ENCODE assay signal across 19 cellular contexts in the genomic region with DNA sequence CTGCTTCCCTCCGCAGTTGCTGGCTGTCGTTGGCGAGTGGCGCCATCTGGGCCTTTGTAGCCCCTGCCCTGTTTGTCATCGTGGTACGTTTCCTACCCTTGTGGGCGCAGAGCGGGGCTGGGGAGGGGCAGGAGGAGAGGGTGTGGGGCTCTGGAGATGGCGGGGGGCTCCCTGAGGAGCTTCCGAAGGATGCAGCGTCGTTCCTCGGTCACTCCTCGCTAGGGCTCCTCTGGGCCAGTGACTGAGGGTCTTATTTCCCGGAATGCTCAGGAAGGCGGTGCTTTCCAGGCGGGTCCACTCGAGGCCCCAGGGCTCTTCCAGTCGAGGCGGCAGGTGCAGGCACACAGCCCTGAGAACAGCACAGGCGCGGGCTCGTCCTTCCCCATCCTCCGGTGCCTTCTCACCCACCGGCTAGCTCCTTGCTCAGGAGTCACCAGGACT.
DNase-seq lines count a peak whose midpoint lies in the region; ATAC-seq, FAIRE-seq and TF ChIP-seq lines count a peak whose summit lies in the region.
"Had no signal": no experiment of that assay in that cellular context is flagged by ENCODE, and none has a peak within 500 bp of the region (broad histone marks: within the 10 kb centered on the region; RNA-seq: fewer than 3 reads in every experiment).

No MANE protein-coding gene starts in this region.

- FAIRE-seq in H1 (lab: Jason Lieb, UNC): no peak
- FAIRE-seq: D721Med, GM12891, GM19239 had no signal

- H3K23me2 ChIP-seq in H1 (ENCODE audit: low read depth, low read length): no peaks in the 10 kb centered on the region

- H3K27ac ChIP-seq in H1 (ENCODE audit: low read depth, low read length) (no peak overlapping the region), sigmoid colon (no peak overlapping the region), foreskin keratinocyte (no peak overlapping the region), RWPE1 (no peak overlapping the region)
- H3K27ac ChIP-seq in naive thymus-derived CD4-positive, alpha-beta T cell (ENCODE audit: low read depth, low read length): no peak overlapping the region
- H3K27ac ChIP-seq: BLaER1 treated with 17β-estradiol and CSF1 and Interleukin-3, amounts not matched to agents 10 nM and 100 nM; KMS-11 had no signal

- no peaks in the 10 kb centered on the region for H3K4me1 Mint-ChIP-seq in natural killer cell treated with Interleukin-12 subunit alpha and Interleukin-12 subunit beta and Interleukin-15 and Interleukin-18, amount 100 ng/mL, for 72 hours (ENCODE audit: low read depth in 2 of 2)
- H3K4me1 Mint-ChIP-seq in natural killer cell: no peaks in the 10 kb centered on the region
- H3K4me1 Mint-ChIP-seq in naive thymus-derived CD4-positive, alpha-beta T cell: no peaks in the 10 kb centered on the region
- H3K4me1 Mint-ChIP-seq: CD8-positive, alpha-beta memory T cell had no signal

- no peaks in the 10 kb centered on the region for H3K9me3 Mint-ChIP-seq in natural killer cell treated with Interleukin-12 subunit alpha and Interleukin-12 subunit beta and Interleukin-15 and Interleukin-18, amount 100 ng/mL, for 72 hours
- no peaks in the 10 kb centered on the region for H3K9me3 Mint-ChIP-seq in natural killer cell
- H3K9me3 Mint-ChIP-seq in naive thymus-derived CD4-positive, alpha-beta T cell: no peaks in the 10 kb centered on the region
- H3K9me3 Mint-ChIP-seq: CD8-positive, alpha-beta memory T cell had no signal

- TF ChIP-seq CTCF in natural killer cell (IDR thresholded peaks at IDR 0.05) (no peak), H1 (IDR thresholded peaks at IDR 0.05; ENCODE audit: control extremely low read depth in 1 of 3, insufficient read depth in 1 of 3, low read depth in 1 of 3, low read length in 3 of 3) (peak in 1 of 3 experiments; percentile 3; a peak in 1 of 4 replicates), sigmoid colon (IDR thresholded peaks at IDR 0.05) (no peak), foreskin keratinocyte (conservative IDR thresholded peaks at IDR 0.05) (no peak), RWPE1 (conservative IDR thresholded peaks at IDR 0.05; ENCODE audit: low read depth) (no peak)

- H2BK12ac ChIP-seq in H1 (ENCODE audit: low read depth, low read length): no peak overlapping the region

- no peak for TF ChIP-seq RAD21 in H1 (IDR thresholded peaks at IDR 0.05 in 1 of 2, conservative IDR thresholded peaks at IDR 0.05 in 1 of 2; ENCODE audit: low read depth in 2 of 2, low read length in 2 of 2)

- H4K20me1 ChIP-seq in H1 (replicated peaks in 1 of 2; ENCODE audit: control insufficient read depth in 1 of 2, insufficient read depth in 2 of 2, low read length in 2 of 2): no peaks in the 10 kb centered on the region
- H4K20me1 ChIP-seq: BLaER1 treated with 17β-estradiol and CSF1 and Interleukin-3, amounts not matched to agents 10 nM and 100 nM had no signal

- H3K9me3 ChIP-seq in H1 (ENCODE audit: insufficient read depth in 2 of 2, low read depth in 1 of 2, low read length in 1 of 2) (no peaks in the 10 kb centered on the region), sigmoid colon (no peaks in the 10 kb centered on the region)
- H3K9me3 ChIP-seq in naive thymus-derived CD4-positive, alpha-beta T cell (ENCODE audit: control insufficient read depth in 2 of 3, low read length in 3 of 3): no peaks in the 10 kb centered on the region
- H3K9me3 ChIP-seq: BLaER1 treated with 17β-estradiol and CSF1 and Interleukin-3, amounts not matched to agents 10 nM and 100 nM had no signal

- H3K4ac ChIP-seq in H1 (replicated peaks; ENCODE audit: insufficient read length, low read depth, low read length): no peak overlapping the region

- no peak overlapping the region for H3K18ac ChIP-seq in H1 (ENCODE audit: extremely low read depth, low read length)

- TF ChIP-seq POLR2A in H1 (IDR thresholded peaks at IDR 0.05; ENCODE audit: control extremely low read depth in 1 of 2, low read depth in 2 of 2, low read length in 2 of 2): no peak
- no peak for TF ChIP-seq POLR2A in sigmoid colon (IDR thresholded peaks at IDR 0.05)

- H2BK120ac ChIP-seq in H1 (replicated peaks; ENCODE audit: low read depth, low read length): no peak overlapping the region

- H3K36me3 ChIP-seq in H1 (ENCODE audit: control insufficient read depth in 2 of 4, insufficient read depth in 4 of 4, low read length in 3 of 4): no peaks in the 10 kb centered on the region; a peak in 1 of 8 replicates
- peaks cover 0 to 14% (median 0%) of the 10 kb centered on the region in 4 donors for H3K36me3 ChIP-seq in sigmoid colon
- no peaks in the 10 kb centered on the region for H3K36me3 ChIP-seq in naive thymus-derived CD4-positive, alpha-beta T cell (ENCODE audit: control insufficient read depth in 2 of 3, insufficient read depth in 3 of 3, low read length in 3 of 3)

- H2AFZ ChIP-seq in H1 (ENCODE audit: low read length): no peak overlapping the region

- intact Hi-C loops in natural killer cell (cut with micrococcal nuclease): no loop called here
- intact Hi-C loops in sigmoid colon (cut with DNase I): no loop called here
- intact Hi-C loops in naive thymus-derived CD4-positive, alpha-beta T cell (cut with micrococcal nuclease): no loop called here

- H2AK5ac ChIP-seq in H1 (ENCODE audit: low read depth, low read length): no peak overlapping the region

- H2BK15ac ChIP-seq in H1 (ENCODE audit: low read length): no peak overlapping the region

- H3K4me3 Mint-ChIP-seq in natural killer cell treated with Interleukin-12 subunit alpha and Interleukin-12 subunit beta and Interleukin-15 and Interleukin-18, amount 100 ng/mL, for 72 hours: no peak overlapping the region
- no peak overlapping the region for H3K4me3 Mint-ChIP-seq in natural killer cell
- H3K4me3 Mint-ChIP-seq in naive thymus-derived CD4-positive, alpha-beta T cell: no peak overlapping the region
- H3K4me3 Mint-ChIP-seq: CD8-positive, alpha-beta memory T cell had no signal

- no peak overlapping the region for H3K27ac Mint-ChIP-seq in natural killer cell treated with Interleukin-12 subunit alpha and Interleukin-12 subunit beta and Interleukin-15 and Interleukin-18, amount 100 ng/mL, for 72 hours
- no peak overlapping the region for H3K27ac Mint-ChIP-seq in natural killer cell
- H3K27ac Mint-ChIP-seq in naive thymus-derived CD4-positive, alpha-beta T cell: no peak overlapping the region
- H3K27ac Mint-ChIP-seq: CD8-positive, alpha-beta memory T cell had no signal

- H3K56ac ChIP-seq in H1 (replicated peaks; ENCODE audit: insufficient read length, low read depth, low read length): no peak overlapping the region

- H2BK20ac ChIP-seq in H1 (ENCODE audit: low read length): no peak overlapping the region

- H3K36me3 Mint-ChIP-seq in natural killer cell treated with Interleukin-12 subunit alpha and Interleukin-12 subunit beta and Interleukin-15 and Interleukin-18, amount 100 ng/mL, for 72 hours: no peaks in the 10 kb centered on the region
- no peaks in the 10 kb centered on the region for H3K36me3 Mint-ChIP-seq in natural killer cell
- no peaks in the 10 kb centered on the region for H3K36me3 Mint-ChIP-seq in naive thymus-derived CD4-positive, alpha-beta T cell
- H3K36me3 Mint-ChIP-seq: CD8-positive, alpha-beta memory T cell had no signal

- peak; percentile 51 for DNase-seq in natural killer cell treated with Interleukin-12 subunit alpha and Interleukin-12 subunit beta and Interleukin-15 and Interleukin-18, amount 100 ng/mL, for 72 hours (ENCODE audit: low spot score)
- no peak for DNase-seq in natural killer cell
- no peak for DNase-seq in H1 (ENCODE audit: low read depth in 1 of 2, low spot score in 2 of 2)
- peak; percentile 59 for DNase-seq in sigmoid colon
- DNase-seq in foreskin keratinocyte: no peak
- DNase-seq in RWPE1 (ENCODE audit: low spot score): no peak
- no peak for DNase-seq in naive thymus-derived CD4-positive, alpha-beta T cell
- DNase-seq: CD8-positive, alpha-beta memory T cell; MV-4-11; NCI-H187; NCI-H2107; NCI-H510A; NCI-H748 treated with DMSO at 0.1 percent for 48 hours; OCI-M1 had no signal

- no peak for TF ChIP-seq EP300 in H1 (IDR thresholded peaks at IDR 0.05; ENCODE audit: borderline replicate concordance in 1 of 2, low read depth in 2 of 2, low read length in 2 of 2)
- no peak for TF ChIP-seq EP300 in sigmoid colon (IDR thresholded peaks at IDR 0.05)

- CTCF ChIA-PET in H1 (lab: Charles Lee; ENCODE audit: partially characterized antibody) (interaction anchor here (0.8 to 15.0 kb wide), 4 partner anchors 14 to 103 kb away, joined by 3 to 196 read pairs (median 4); no protein-coding TSS in a partner anchor), RWPE1 (lab: Yijun Ruan, JAX) (no interaction called here)
- CTCF ChIA-PET in naive thymus-derived CD4-positive, alpha-beta T cell (lab: Charles Lee): no interaction called here

- H4K8ac ChIP-seq in H1 (ENCODE audit: extremely low read depth, insufficient read depth, low read length): no peak overlapping the region

- no peak overlapping the region for H4K91ac ChIP-seq in H1 (replicated peaks; ENCODE audit: insufficient read length, low read length)

- no peaks in the 10 kb centered on the region for H3K79me1 ChIP-seq in H1 (ENCODE audit: low read depth, low read length)

- H3K79me2 ChIP-seq in H1 (ENCODE audit: control insufficient read depth in 1 of 2, insufficient read depth in 2 of 2, low read length in 2 of 2): no peaks in the 10 kb centered on the region

- no peak overlapping the region for H3K23ac ChIP-seq in H1 (ENCODE audit: insufficient read length)

- H3K27me3 ChIP-seq in H1 (replicated peaks in 1 of 4; ENCODE audit: control insufficient read depth in 3 of 4, extremely low read depth in 1 of 4, insufficient read depth in 3 of 4, low read length in 3 of 4): no peaks in the 10 kb centered on the region; a peak in 1 of 7 replicates
- H3K27me3 ChIP-seq in sigmoid colon: no peaks in the 10 kb centered on the region
- H3K27me3 ChIP-seq in foreskin keratinocyte: no peaks in the 10 kb centered on the region
- no peaks in the 10 kb centered on the region for H3K27me3 ChIP-seq in naive thymus-derived CD4-positive, alpha-beta T cell (ENCODE audit: control insufficient read depth in 2 of 2, insufficient read depth in 2 of 2, low read length in 2 of 2)
- H3K27me3 ChIP-seq: BLaER1 treated with 17β-estradiol and CSF1 and Interleukin-3, amounts not matched to agents 10 nM and 100 nM had no signal

- no peak overlapping the region for H2BK5ac ChIP-seq in H1 (ENCODE audit: low read depth, low read length)

- no peak overlapping the region for H3K4me2 ChIP-seq in H1 (ENCODE audit: insufficient read depth in 1 of 2, low read depth in 2 of 2, low read length in 2 of 2)
- H3K4me2 ChIP-seq: BLaER1 treated with 17β-estradiol and CSF1 and Interleukin-3, amounts not matched to agents 10 nM and 100 nM; KMS-11 had no signal

- no peak overlapping the region for H3K14ac ChIP-seq in H1 (ENCODE audit: insufficient read length)

- H3K4me3 ChIP-seq in H1 (ENCODE audit: extremely low read depth in 1 of 4, insufficient read depth in 2 of 4, low read depth in 3 of 4, low read length in 4 of 4) (no peak overlapping the region), sigmoid colon (no peak overlapping the region)
- no peak overlapping the region for H3K4me3 ChIP-seq in naive thymus-derived CD4-positive, alpha-beta T cell (ENCODE audit: low read length)
- H3K4me3 ChIP-seq: BLaER1 treated with 17β-estradiol and CSF1 and Interleukin-3, amounts not matched to agents 10 nM and 100 nM had no signal

- H3K9ac ChIP-seq in H1 (replicated peaks in 1 of 4; ENCODE audit: extremely low read depth in 1 of 4, low read depth in 3 of 4, low read length in 3 of 4): no peak overlapping the region
- H3K9ac ChIP-seq: BLaER1 treated with 17β-estradiol and CSF1 and Interleukin-3, amounts not matched to agents 10 nM and 100 nM; KMS-11 had no signal

- H4K5ac ChIP-seq in H1 (ENCODE audit: insufficient read length, low read depth, low read length): no peak overlapping the region

- 91% methylated on average over 19 of the region's 25 CpGs; no CpG with 5 or more reads in 1 of the 2 experiments for WGBS in H1 (ENCODE audit: extremely low coverage in 1 of 2, insufficient coverage in 1 of 2, insufficient read length in 1 of 2, insufficient replicate concordance in 2 of 2, low coverage in 1 of 2, low lambda C conversion rate in 2 of 2, missing lambda C conversion rate in 1 of 2), 2 experiments
- 87 to 88% methylated on average over 25 of the region's 25 CpGs for WGBS in sigmoid colon, 2 donors

- ATAC-seq in natural killer cell treated with Interleukin-12 subunit alpha and Interleukin-12 subunit beta and Interleukin-15 and Interleukin-18, amount 100 ng/mL, for 72 hours: no peak
- ATAC-seq in natural killer cell (no peak), foreskin keratinocyte (no peak)
- no peak for ATAC-seq in naive thymus-derived CD4-positive, alpha-beta T cell

- H3K27me3 Mint-ChIP-seq in natural killer cell treated with Interleukin-12 subunit alpha and Interleukin-12 subunit beta and Interleukin-15 and Interleukin-18, amount 100 ng/mL, for 72 hours: no peaks in the 10 kb centered on the region
- peaks cover 0 to 5% of the 10 kb centered on the region in 2 donors for H3K27me3 Mint-ChIP-seq in natural killer cell (ENCODE audit: low read depth in 2 of 2)
- peaks cover 0 to 4% (median 0%) of the 10 kb centered on the region in 5 donors for H3K27me3 Mint-ChIP-seq in naive thymus-derived CD4-positive, alpha-beta T cell

- peaks cover 0 to 3% (median 3%) of the 10 kb centered on the region in 4 experiments; a peak in 4 of 7 replicates for H3K4me1 ChIP-seq in H1 (replicated peaks in 1 of 4; ENCODE audit: control insufficient read depth in 3 of 4, insufficient read depth in 4 of 4, low read length in 3 of 4)
- H3K4me1 ChIP-seq in sigmoid colon: peaks cover 0 to 10% (median 6%) of the 10 kb centered on the region in 4 donors
- no peaks in the 10 kb centered on the region for H3K4me1 ChIP-seq in foreskin keratinocyte
- H3K4me1 ChIP-seq in naive thymus-derived CD4-positive, alpha-beta T cell (ENCODE audit: control insufficient read depth in 2 of 2, insufficient read depth in 2 of 2, low read length in 2 of 2): no peaks in the 10 kb centered on the region

- POLR2A ChIA-PET in H1 (lab: Charles Lee; ENCODE audit: partially characterized antibody): no interaction called here
- POLR2A ChIA-PET in RWPE1 (lab: Yijun Ruan, JAX; ENCODE audit: low non-redundant PET): no interaction called here
- POLR2A ChIA-PET in naive thymus-derived CD4-positive, alpha-beta T cell (lab: Charles Lee): no interaction called here

Comparison
In these comparisons a context has a peak if more than half of its experiments do, and no peak if none do; other contexts are left out.
1. DNase-seq: peak in natural killer cell treated with Interleukin-12 subunit alpha and Interleukin-12 subunit beta and Interleukin-15 and Interleukin-18, amount 100 ng/mL, for 72 hours (single experiment) and sigmoid colon (single experiment); none in natural killer cell (single experiment), H1 (0 of 2), foreskin keratinocyte (0 of 2), RWPE1 (single experiment) and naive thymus-derived CD4-positive, alpha-beta T cell (0 of 9).